Comparison of ENCODE assay signal across 13 cellular contexts in genomic region chr9:127521919-127522304, GRCh38.
DNase-seq lines count a peak whose midpoint lies in the region; FAIRE-seq and TF ChIP-seq lines count a peak whose summit lies in the region.
"Had no signal": no experiment of that assay in that cellular context is flagged by ENCODE, and none has a peak within 500 bp of the region (broad histone marks: within the 10 kb centered on the region; RNA-seq: fewer than 3 reads in every experiment).

No MANE protein-coding gene starts in this region.

- no peak for FAIRE-seq in kidney (lab: Jason Lieb, UNC)
- FAIRE-seq: GM12878 had no signal

- H3K4me1 ChIP-seq in HEK293 (ENCODE audit: control insufficient read depth, insufficient read depth, low read length): no peaks in the 10 kb centered on the region
- peaks cover 0 to 21% of the 10 kb centered on the region in 2 donors for H3K4me1 ChIP-seq in kidney (ENCODE audit: control insufficient read depth in 1 of 2, insufficient read depth in 1 of 2, low read depth in 1 of 2, low read length in 2 of 2)
- peaks cover 83% of the 10 kb centered on the region for H3K4me1 ChIP-seq in skeletal muscle satellite cell (ENCODE audit: control insufficient read depth, insufficient read depth, low read length)

- H3K27me3 Mint-ChIP-seq in MCF 10A (ENCODE audit: insufficient read depth, unreplicated experiment): no peaks in the 10 kb centered on the region
- H3K27me3 Mint-ChIP-seq: CD4-positive, CD25-positive, alpha-beta regulatory T cell had no signal

- intact Hi-C loops in MCF 10A (cut with micrococcal nuclease): loop anchor here (2.0 kb wide), 1 partner anchor 35 kb away; no protein-coding TSS in a partner anchor
- intact Hi-C loops in kidney (cut with DNase I): no loop called here

- POLR2A ChIA-PET in HEK293 (lab: Yijun Ruan, JAX): interaction anchor here (0.7 kb wide), 1 partner anchor 40 kb away, joined by 3 read pairs; no protein-coding TSS in a partner anchor
- POLR2A ChIA-PET in MCF 10A (lab: Yijun Ruan, JAX): interaction anchor here (0.6 to 2.4 kb wide), 5 partner anchors 40 to 727 kb away, joined by 3 to 10 read pairs (median 6); no protein-coding TSS in a partner anchor

- H3K36me3 Mint-ChIP-seq in MCF 10A (ENCODE audit: insufficient read depth, unreplicated experiment): peaks cover 99% of the 10 kb centered on the region

- H3K9me3 ChIP-seq in HEK293 (ENCODE audit: control insufficient read depth, insufficient read depth, low read depth, low read length): no peaks in the 10 kb centered on the region
- H3K9me3 ChIP-seq in kidney (ENCODE audit: control insufficient read depth in 1 of 2, low read length in 2 of 2): peaks cover 5 to 15% of the 10 kb centered on the region in 2 donors
- no peaks in the 10 kb centered on the region for H3K9me3 ChIP-seq in skeletal muscle satellite cell (replicated peaks; ENCODE audit: low read length)
- peaks cover 29% of the 10 kb centered on the region for H3K9me3 ChIP-seq in WERI-Rb-1 (ENCODE audit: severe bottlenecking)

- TF ChIP-seq CTCF in HEK293 (tag by site-specific recombination; IDR thresholded peaks at IDR 0.05) (no peak), MCF 10A (IDR thresholded peaks at IDR 0.05; ENCODE audit: unreplicated experiment) (no peak), kidney (IDR thresholded peaks at IDR 0.05; ENCODE audit: borderline replicate concordance, extremely low read depth, insufficient read depth) (no peak), WERI-Rb-1 (IDR thresholded peaks at IDR 0.05; ENCODE audit: low read depth, low read length) (no peak)

- peak overlapping the region; percentile 83 for H3K27ac Mint-ChIP-seq in MCF 10A (ENCODE audit: low read depth, unreplicated experiment)
- H3K27ac Mint-ChIP-seq: CD4-positive, CD25-positive, alpha-beta regulatory T cell had no signal

- H3K4me3 Mint-ChIP-seq in MCF 10A (ENCODE audit: unreplicated experiment): no peak overlapping the region
- H3K4me3 Mint-ChIP-seq: CD4-positive, CD25-positive, alpha-beta regulatory T cell had no signal

- peaks cover 25% of the 10 kb centered on the region for H3K4me1 Mint-ChIP-seq in MCF 10A (ENCODE audit: insufficient read depth, unreplicated experiment)
- H3K4me1 Mint-ChIP-seq: CD4-positive, CD25-positive, alpha-beta regulatory T cell had no signal

- DNase-seq in MCF 10A (ENCODE audit: unreplicated experiment): peak; percentile 70
- peak; percentile 93 for DNase-seq in kidney
- DNase-seq in WERI-Rb-1: no peak
- no peak for DNase-seq in NCI-H1436 treated with DMSO at 0.1 percent for 48 hours (lab: John Stamatoyannopoulos, UW)
- no peak for DNase-seq in HCEC 1CT
- DNase-seq in NCI-H2171 (lab: John Stamatoyannopoulos, UW): no peak
- DNase-seq: activated CD4-positive, alpha-beta T cell treated with anti-CD3 and anti-CD28 coated beads for 1 hour; CD4-positive, CD25-positive, alpha-beta regulatory T cell; head of caudate nucleus; stimulated activated CD4-positive, alpha-beta T cell treated with anti-CD3 and anti-CD28 coated beads, Interleukin-12 subunit alpha, Interleukin-12 subunit beta, amount 100 ng/mL, for 4 hours had no signal

- H3K27ac ChIP-seq in HEK293 (ENCODE audit: extremely low read depth, low read depth, low read length): no peak overlapping the region
- peak overlapping the region; percentile 91 to 94 for H3K27ac ChIP-seq in kidney (ENCODE audit: low read depth in 2 of 2, low read length in 2 of 2)
- H3K27ac ChIP-seq in WERI-Rb-1: no peak overlapping the region

- peak overlapping the region; percentile 69 for H3K4me2 ChIP-seq in skeletal muscle satellite cell (ENCODE audit: low read length)

- H3K9me3 Mint-ChIP-seq in MCF 10A (ENCODE audit: unreplicated experiment): no peaks in the 10 kb centered on the region

- H3K9ac ChIP-seq in kidney (ENCODE audit: low read length in 2 of 2) (peak overlapping the region in 1 of 2 donors; percentile 61), skeletal muscle satellite cell (ENCODE audit: low read depth, low read length) (peak overlapping the region; percentile 85)

- H3K4me3 ChIP-seq in HEK293 (ENCODE audit: low read depth, low read length) (no peak overlapping the region), kidney (ENCODE audit: low read length in 2 of 2) (no peak overlapping the region), skeletal muscle satellite cell (ENCODE audit: low read length) (peak overlapping the region; percentile 40), WERI-Rb-1 (ENCODE audit: low read depth, low read length) (no peak overlapping the region)
- H3K4me3 ChIP-seq: GM12878 had no signal

- peaks cover 0 to 65% of the 10 kb centered on the region in 2 experiments; a peak in 1 of 3 replicates for H3K36me3 ChIP-seq in HEK293 (ENCODE audit: control insufficient read depth in 2 of 2, insufficient read depth in 1 of 2, low read length in 2 of 2)
- peaks cover 12 to 15% of the 10 kb centered on the region in 2 donors for H3K36me3 ChIP-seq in kidney (ENCODE audit: control insufficient read depth in 1 of 2, insufficient read depth in 2 of 2, low read length in 2 of 2)
- H3K36me3 ChIP-seq in skeletal muscle satellite cell (ENCODE audit: insufficient read depth, low read length): peaks cover 74% of the 10 kb centered on the region
- peaks cover 77% of the 10 kb centered on the region for H3K36me3 ChIP-seq in WERI-Rb-1

- H3K27me3 ChIP-seq in skeletal muscle satellite cell (ENCODE audit: control insufficient read depth, insufficient read depth, low read length) (no peaks in the 10 kb centered on the region), WERI-Rb-1 (ENCODE audit: insufficient read depth, low read depth, severe bottlenecking) (no peaks in the 10 kb centered on the region)

- CTCF ChIA-PET in HEK293 (lab: Yijun Ruan, JAX): interaction anchor here (2.4 kb wide), 1 partner anchor 15 kb away, joined by 8 read pairs; no protein-coding TSS in a partner anchor
- CTCF ChIA-PET in MCF 10A (lab: Yijun Ruan, JAX): interaction anchor here (0.9 to 2.1 kb wide), 4 partner anchors 32 to 374 kb away, joined by 3 to 11 read pairs (median 4); no protein-coding TSS in a partner anchor

- no TSS peak for BruUV-seq in MCF 10A (replicated peaks; lab: Mats Ljungman, UMichigan)

TF ChIP-seq in HEK293, 187 proteins besides CTCF, POLR2A, EP300 and RAD21:
- TF ChIP-seq ZFHX2 (tag by site-specific recombination; conservative IDR thresholded peaks at IDR 0.05): peak; percentile 39; the same call in 1 of the 2 replicates
- peak; percentile 25; the same call in 1 of the 2 replicates for TF ChIP-seq EGR2 (tag by site-specific recombination; IDR thresholded peaks at IDR 0.05; ENCODE audit: low read depth)
- no peak for TF ChIP-seq ZNF544 (tag by site-specific recombination; IDR thresholded peaks at IDR 0.05)
- TF ChIP-seq KLF1 (tag by site-specific recombination; IDR thresholded peaks at IDR 0.05): 0 out of 2 replicates have a peak, but pooled peaks have one; percentile 22

Comparison
In these comparisons a context has a peak if more than half of its experiments do, and no peak if none do; other contexts are left out.
1. H3K27ac ChIP-seq: peak in kidney (2 of 2); none in HEK293 (single experiment) and WERI-Rb-1 (single experiment).
2. DNase-seq: peak in MCF 10A (single experiment) and kidney (single experiment); none in WERI-Rb-1 (single experiment), NCI-H1436 treated with DMSO at 0.1 percent for 48 hours (single experiment), HCEC 1CT (single experiment) and NCI-H2171 (single experiment).